29 cellular contexts compared by ENCODE assay signal in genomic region chr2:100793220-100793619, GRCh38.
"Had no signal": no experiment of that assay in that cellular context is flagged by ENCODE, and none has a peak within 500 bp of the region (broad histone marks: within the 10 kb centered on the region; RNA-seq: fewer than 3 reads in every experiment).

No MANE protein-coding gene starts in this region.

- FAIRE-seq: endometrium, endothelial cell of umbilical vein had no signal

- H3K9me3 Mint-ChIP-seq: activated naive CD4-positive, alpha-beta T cell treated with anti-CD3 and anti-CD28 coated beads for 36 hours; activated naive CD4-positive, alpha-beta T cell treated with anti-CD3 and anti-CD28 coated beads, Interleukin-2, amount 50 U/mL, for 24 hours; activated naive CD8-positive, alpha-beta T cell treated with anti-CD3 and anti-CD28 coated beads for 36 hours; activated T-helper 1 cell treated with anti-CD3 and anti-CD28 coated beads, Interleukin-12 subunit alpha, Interleukin-12 subunit beta, Interleukin-2, Interleukin-4 antibody, amounts not matched to agents 30 ng/mL and 10 ng/mL and 1 ng/mL, durations not matched to agents 14 hours and 24 hours and 36 hours; activated T-helper 2 cell treated with anti-CD3 and anti-CD28 coated beads, Interferon-gamma antibody, Interleukin-2, Interleukin-4, amounts not matched to agents 10 μg/mL and 5 μg/mL and 100 μg/mL, durations not matched to agents 14 hours and 24 hours and 36 hours had no signal

- H3K4me3 ChIP-seq: ascending aorta, breast epithelium, cardiac muscle cell, colonic mucosa, esophagus squamous epithelium, gastroesophageal sphincter had no signal

- H3K27ac Mint-ChIP-seq: activated CD8-positive, alpha-beta memory T cell treated with anti-CD3 and anti-CD28 coated beads, Interleukin-2, amount 10 ng/mL, durations not matched to agents 7 days and 5 days; activated CD8-positive, alpha-beta T cell treated with anti-CD3 and anti-CD28 coated beads, Interleukin-2, amount 10 ng/mL, durations not matched to agents 7 days and 5 days; activated naive CD4-positive, alpha-beta T cell treated with anti-CD3 and anti-CD28 coated beads for 36 hours; activated naive CD4-positive, alpha-beta T cell treated with anti-CD3 and anti-CD28 coated beads, Interleukin-2, amount 50 U/mL, for 24 hours; activated naive CD8-positive, alpha-beta T cell treated with anti-CD3 and anti-CD28 coated beads for 36 hours; activated T-helper 1 cell treated with anti-CD3 and anti-CD28 coated beads, Interleukin-12 subunit alpha, Interleukin-12 subunit beta, Interleukin-2, Interleukin-4 antibody, amounts not matched to agents 30 ng/mL and 10 ng/mL and 1 ng/mL, durations not matched to agents 14 hours and 24 hours and 36 hours; activated T-helper 2 cell treated with anti-CD3 and anti-CD28 coated beads, Interferon-gamma antibody, Interleukin-2, Interleukin-4, amounts not matched to agents 10 μg/mL and 5 μg/mL and 100 μg/mL, durations not matched to agents 14 hours and 24 hours and 36 hours; brain had no signal

- H3K27me3 ChIP-seq: ascending aorta, breast epithelium, cardiac muscle cell, colonic mucosa, esophagus squamous epithelium, gastroesophageal sphincter had no signal

- DNase-seq: activated CD4-positive, alpha-beta T cell treated with anti-CD3 and anti-CD28 coated beads for 48 hours; activated CD4-positive, alpha-beta T cell treated with anti-CD3 and anti-CD28 coated beads, Interleukin-2, amount 50 U/mL, for 1 hour; activated CD4-positive, alpha-beta T cell treated with anti-CD3 and anti-CD28 coated beads, Interleukin-2, amount 50 U/mL, for 48 hours; activated CD8-positive, alpha-beta memory T cell treated with anti-CD3 and anti-CD28 coated beads, Interleukin-2, amount 10 ng/mL, durations not matched to agents 7 days and 5 days; activated CD8-positive, alpha-beta memory T cell treated with anti-CD3 and anti-CD28 coated beads, Interleukin-2, amount 50 U/mL, for 4 hours; activated CD8-positive, alpha-beta T cell treated with anti-CD3 and anti-CD28 coated beads, Interleukin-2, amount 10 ng/mL, durations not matched to agents 7 days and 5 days; activated effector memory CD4-positive, alpha-beta T cell treated with anti-CD3 and anti-CD28 coated beads, Interleukin-2, amount 50 U/mL, for 16 hours; activated naive CD4-positive, alpha-beta T cell treated with anti-CD3 and anti-CD28 coated beads for 36 hours; activated naive CD8-positive, alpha-beta T cell treated with anti-CD3 and anti-CD28 coated beads for 36 hours; activated T-cell treated with anti-CD3 and anti-CD28 coated beads, Interleukin-2, amount 50 U/mL, for 1 hour; activated T-cell treated with anti-CD3 and anti-CD28 coated beads, Interleukin-2, amount 50 U/mL, for 48 hours; central memory CD4-positive, alpha-beta T cell; cerebellar nuclear complex; colonic mucosa; effector CD8-positive, alpha-beta T cell; esophagus squamous epithelium; foreskin melanocyte; T-helper 2 cell had no signal

- ATAC-seq: activated CD8-positive, alpha-beta memory T cell treated with anti-CD3 and anti-CD28 coated beads, Interleukin-2, amount 10 ng/mL, durations not matched to agents 7 days and 5 days; activated CD8-positive, alpha-beta T cell treated with anti-CD3 and anti-CD28 coated beads, Interleukin-2, amount 10 ng/mL, durations not matched to agents 7 days and 5 days; gastroesophageal sphincter had no signal

- H3K36me3 ChIP-seq: ascending aorta, breast epithelium, cardiac muscle cell, colonic mucosa, esophagus squamous epithelium, gastroesophageal sphincter had no signal

- H3K4me3 Mint-ChIP-seq: activated CD8-positive, alpha-beta memory T cell treated with anti-CD3 and anti-CD28 coated beads, Interleukin-2, amount 10 ng/mL, durations not matched to agents 7 days and 5 days; activated CD8-positive, alpha-beta T cell treated with anti-CD3 and anti-CD28 coated beads, Interleukin-2, amount 10 ng/mL, durations not matched to agents 7 days and 5 days; activated naive CD4-positive, alpha-beta T cell treated with anti-CD3 and anti-CD28 coated beads for 36 hours; activated naive CD4-positive, alpha-beta T cell treated with anti-CD3 and anti-CD28 coated beads, Interleukin-2, amount 50 U/mL, for 24 hours; activated naive CD8-positive, alpha-beta T cell treated with anti-CD3 and anti-CD28 coated beads for 36 hours; activated T-helper 1 cell treated with anti-CD3 and anti-CD28 coated beads, Interleukin-12 subunit alpha, Interleukin-12 subunit beta, Interleukin-2, Interleukin-4 antibody, amounts not matched to agents 30 ng/mL and 10 ng/mL and 1 ng/mL, durations not matched to agents 14 hours and 24 hours and 36 hours; brain had no signal

- H3K4me1 Mint-ChIP-seq: activated CD8-positive, alpha-beta memory T cell treated with anti-CD3 and anti-CD28 coated beads, Interleukin-2, amount 10 ng/mL, durations not matched to agents 7 days and 5 days; activated naive CD4-positive, alpha-beta T cell treated with anti-CD3 and anti-CD28 coated beads, Interleukin-2, amount 50 U/mL, for 24 hours; activated naive CD8-positive, alpha-beta T cell treated with anti-CD3 and anti-CD28 coated beads for 36 hours had no signal

- H3K4me1 ChIP-seq: ascending aorta, breast epithelium, esophagus squamous epithelium, gastroesophageal sphincter had no signal

- H3K27ac ChIP-seq: ascending aorta, breast epithelium, cardiac muscle cell, colonic mucosa, epithelial cell of prostate, esophagus squamous epithelium, gastroesophageal sphincter had no signal

- H3K36me3 Mint-ChIP-seq: activated CD8-positive, alpha-beta memory T cell treated with anti-CD3 and anti-CD28 coated beads, Interleukin-2, amount 10 ng/mL, durations not matched to agents 7 days and 5 days; activated naive CD4-positive, alpha-beta T cell treated with anti-CD3 and anti-CD28 coated beads, Interleukin-2, amount 50 U/mL, for 24 hours; activated naive CD8-positive, alpha-beta T cell treated with anti-CD3 and anti-CD28 coated beads for 36 hours; brain had no signal

- H3K9me3 ChIP-seq: ascending aorta, breast epithelium, colonic mucosa, esophagus squamous epithelium, gastroesophageal sphincter had no signal

- H3K27me3 Mint-ChIP-seq: activated CD8-positive, alpha-beta memory T cell treated with anti-CD3 and anti-CD28 coated beads, Interleukin-2, amount 10 ng/mL, durations not matched to agents 7 days and 5 days; activated naive CD4-positive, alpha-beta T cell treated with anti-CD3 and anti-CD28 coated beads, Interleukin-2, amount 50 U/mL, for 24 hours; activated naive CD8-positive, alpha-beta T cell treated with anti-CD3 and anti-CD28 coated beads for 36 hours had no signal
